In genomic region chr17:80777274-80777673, GRCh38 we compare ENCODE assay signal across 28 cellular contexts.
DNase-seq lines count a peak whose midpoint lies in the region; ATAC-seq, FAIRE-seq and TF ChIP-seq lines count a peak whose summit lies in the region.
"Had no signal": no experiment of that assay in that cellular context is flagged by ENCODE, and none has a peak within 500 bp of the region (broad histone marks: within the 10 kb centered on the region; RNA-seq: fewer than 3 reads in every experiment).

No MANE protein-coding gene starts in this region.

- H3K36me3 Mint-ChIP-seq in T-helper 1 cell treated with Interleukin-12 subunit alpha and Interleukin-12 subunit beta and Interleukin-4 antibody, amounts not matched to agents 30 μg/mL and 1 μg/mL, for 36 hours (ENCODE audit: low read depth): peaks cover 41% of the 10 kb centered on the region
- H3K36me3 Mint-ChIP-seq in CD4-positive, alpha-beta T cell (ENCODE audit: low read depth): peaks cover 44% of the 10 kb centered on the region

- no peak overlapping the region for H4K8ac ChIP-seq in H1 (ENCODE audit: extremely low read depth, insufficient read depth, low read length)

- WGBS in H1 (ENCODE audit: extremely low coverage in 1 of 2, insufficient coverage in 1 of 2, insufficient read length in 1 of 2, insufficient replicate concordance in 2 of 2, low coverage in 1 of 2, low lambda C conversion rate in 2 of 2, missing lambda C conversion rate in 1 of 2), 2 experiments: 91% methylated on average over 6 of the region's 6 CpGs; no CpG with 5 or more reads in 1 of the 2 experiments

- no peak for DNase-seq in T-helper 1 cell
- DNase-seq in CD4-positive, alpha-beta T cell: no peak
- no peak for DNase-seq in H1 (ENCODE audit: low read depth in 1 of 2, low spot score in 2 of 2)
- DNase-seq in NCI-H2107 (lab: John Stamatoyannopoulos, UW): no peak
- DNase-seq in kidney glomerular epithelial cell (lab: John Stamatoyannopoulos, UW): no peak
- DNase-seq: ACHN; activated CD4-positive, alpha-beta T cell treated with anti-CD3 and anti-CD28 coated beads for 36 hours; activated effector memory CD4-positive, alpha-beta T cell treated with Interleukin-2 at 50 U/mL for 16 hours; body of pancreas; erythroblast; NCI-H1436 treated with DMSO at 0.1 percent for 48 hours; NCI-H2081 treated with DMSO at 0.1 percent for 48 hours; RPMI8226; T-helper 9 cell; testis had no signal

- no peaks in the 10 kb centered on the region for H3K9me3 ChIP-seq in CD4-positive, alpha-beta T cell (ENCODE audit: control insufficient read depth, low read length)
- H3K9me3 ChIP-seq in HUES48 (ENCODE audit: control insufficient read depth, insufficient read depth, low read length) (no peaks in the 10 kb centered on the region), H1 (ENCODE audit: insufficient read depth in 2 of 2, low read depth in 1 of 2, low read length in 1 of 2) (no peaks in the 10 kb centered on the region)
- H3K9me3 ChIP-seq: body of pancreas, HAP-1, pancreas, SJSA1, testis had no signal

- H3K4ac ChIP-seq in H1 (replicated peaks; ENCODE audit: insufficient read length, low read depth, low read length): no peak overlapping the region

- H3K56ac ChIP-seq in H1 (replicated peaks; ENCODE audit: insufficient read length, low read depth, low read length): no peak overlapping the region

- no peaks in the 10 kb centered on the region for H3K79me2 ChIP-seq in H1 (ENCODE audit: control insufficient read depth in 1 of 2, insufficient read depth in 2 of 2, low read length in 2 of 2)

- peaks cover 0 to 2% of the 10 kb centered on the region in 2 experiments for H4K20me1 ChIP-seq in H1 (replicated peaks in 1 of 2; ENCODE audit: control insufficient read depth in 1 of 2, insufficient read depth in 2 of 2, low read length in 2 of 2)

- intact Hi-C loops in CD4-positive, alpha-beta T cell (cut with DNase I, micrococcal nuclease): no loop called here

- no peak overlapping the region for H3K9ac ChIP-seq in HUES48 (ENCODE audit: low read depth, low read length)
- no peak overlapping the region for H3K9ac ChIP-seq in H1 (replicated peaks in 1 of 4; ENCODE audit: extremely low read depth in 1 of 4, low read depth in 3 of 4, low read length in 3 of 4)

- no peak for TF ChIP-seq EP300 in H1 (IDR thresholded peaks at IDR 0.05; ENCODE audit: borderline replicate concordance in 1 of 2, low read depth in 2 of 2, low read length in 2 of 2)

- H3K4me1 ChIP-seq in HUES48 (ENCODE audit: control insufficient read depth, insufficient read depth, low read length): peaks cover 19% of the 10 kb centered on the region
- peaks cover 0 to 3% (median 1%) of the 10 kb centered on the region in 4 experiments; a peak in 3 of 7 replicates for H3K4me1 ChIP-seq in H1 (replicated peaks in 1 of 4; ENCODE audit: control insufficient read depth in 3 of 4, insufficient read depth in 4 of 4, low read length in 3 of 4)
- H3K4me1 ChIP-seq: body of pancreas, HAP-1, pancreas had no signal

- no peak overlapping the region for H4K5ac ChIP-seq in H1 (ENCODE audit: insufficient read length, low read depth, low read length)

- CTCF ChIA-PET in CD4-positive, alpha-beta T cell (lab: Charles Lee): interaction anchor here (1.4 kb wide), 1 partner anchor 14 kb away, joined by 3 read pairs; no protein-coding TSS in a partner anchor
- CTCF ChIA-PET in H1 (lab: Charles Lee; ENCODE audit: partially characterized antibody): interaction anchor here (1.0 to 1.5 kb wide), 3 partner anchors 15 to 128 kb away, joined by 3 to 5 read pairs (median 3); no protein-coding TSS in a partner anchor

- H2BK120ac ChIP-seq in H1 (replicated peaks; ENCODE audit: low read depth, low read length): no peak overlapping the region

- no peak overlapping the region for H2BK5ac ChIP-seq in H1 (ENCODE audit: low read depth, low read length)

- no peaks in the 10 kb centered on the region for H3K23me2 ChIP-seq in H1 (ENCODE audit: low read depth, low read length)

- H4K91ac ChIP-seq in H1 (replicated peaks; ENCODE audit: insufficient read length, low read length): no peak overlapping the region

- H3K4me3 ChIP-seq in HUES48 (ENCODE audit: low read depth, low read length) (no peak overlapping the region), H1 (ENCODE audit: extremely low read depth in 1 of 4, insufficient read depth in 2 of 4, low read depth in 3 of 4, low read length in 4 of 4) (no peak overlapping the region)
- H3K4me3 ChIP-seq: body of pancreas, HAP-1, pancreas, SJSA1, testis had no signal

- ATAC-seq in CD4-positive, alpha-beta T cell (ENCODE audit: poor library complexity): no peak
- ATAC-seq: activated CD4-positive, alpha-beta T cell treated with anti-CD3 and anti-CD28 coated beads for 36 hours; body of pancreas; left lobe of liver; pancreas; stimulated activated memory B cell treated with anti-CD40 and anti-IgM and Interleukin-4, amounts not matched to agents 10 μg/mL and 1 μg/mL and 100 μg/mL, for 72 hours had no signal

- H2BK15ac ChIP-seq in H1 (ENCODE audit: low read length): no peak overlapping the region

- no peak overlapping the region for H3K18ac ChIP-seq in H1 (ENCODE audit: extremely low read depth, low read length)

- no peak overlapping the region for H2BK12ac ChIP-seq in H1 (ENCODE audit: low read depth, low read length)

- no peak overlapping the region for H3K27ac ChIP-seq in CD4-positive, alpha-beta T cell (ENCODE audit: low read depth, low read length)
- H3K27ac ChIP-seq in HUES48 (ENCODE audit: low read depth, low read length) (peak overlapping the region; percentile 21), H1 (ENCODE audit: low read depth, low read length) (no peak overlapping the region)
- H3K27ac ChIP-seq: body of pancreas, pancreas, SJSA1, testis, VCaP had no signal

- H3K14ac ChIP-seq in H1 (ENCODE audit: insufficient read length): no peak overlapping the region

- no peak overlapping the region for H3K23ac ChIP-seq in H1 (ENCODE audit: insufficient read length)

- no peak overlapping the region for H3K4me2 ChIP-seq in H1 (ENCODE audit: insufficient read depth in 1 of 2, low read depth in 2 of 2, low read length in 2 of 2)

- no peak overlapping the region for H2AFZ ChIP-seq in H1 (ENCODE audit: low read length)

- H2BK20ac ChIP-seq in H1 (ENCODE audit: low read length): no peak overlapping the region

- H3K36me3 ChIP-seq in HUES48 (ENCODE audit: control insufficient read depth, insufficient read depth, low read length) (no peaks in the 10 kb centered on the region), H1 (ENCODE audit: control insufficient read depth in 2 of 4, insufficient read depth in 4 of 4, low read length in 3 of 4) (no peaks in the 10 kb centered on the region)
- H3K36me3 ChIP-seq: HAP-1, pancreas had no signal

- POLR2A ChIA-PET in CD4-positive, alpha-beta T cell (lab: Charles Lee): no interaction called here
- POLR2A ChIA-PET in H1 (lab: Charles Lee; ENCODE audit: partially characterized antibody): no interaction called here

- no peaks in the 10 kb centered on the region for H3K27me3 ChIP-seq in CD4-positive, alpha-beta T cell (ENCODE audit: control insufficient read depth, insufficient read depth, low read length)
- H3K27me3 ChIP-seq in HUES48 (ENCODE audit: control insufficient read depth, insufficient read depth, low read length) (no peaks in the 10 kb centered on the region), H1 (replicated peaks in 1 of 4; ENCODE audit: control insufficient read depth in 3 of 4, extremely low read depth in 1 of 4, insufficient read depth in 3 of 4, low read length in 3 of 4) (no peaks in the 10 kb centered on the region; a peak in 1 of 7 replicates)
- H3K27me3 ChIP-seq: body of pancreas, pancreas, SJSA1, testis had no signal

- no peaks in the 10 kb centered on the region for H3K9me3 Mint-ChIP-seq in T-helper 1 cell treated with Interleukin-12 subunit alpha and Interleukin-12 subunit beta and Interleukin-4 antibody, amounts not matched to agents 30 μg/mL and 1 μg/mL, for 36 hours
- no peaks in the 10 kb centered on the region for H3K9me3 Mint-ChIP-seq in CD4-positive, alpha-beta T cell
- H3K9me3 Mint-ChIP-seq: central memory CD8-positive, alpha-beta T cell; dendritic cell treated with granulocyte-macrophage colony-stimulating factor and Interleukin-4, amounts not matched to agents 40 ng/mL and 50 ng/mL, for 4 days; neural crest cell; stimulated activated memory B cell treated with anti-CD40 and anti-IgM and Interleukin-4, amounts not matched to agents 10 μg/mL and 1 μg/mL and 100 μg/mL, for 72 hours had no signal

- no peaks in the 10 kb centered on the region; the same call in 1 of the 2 replicates for H3K79me1 ChIP-seq in H1 (ENCODE audit: low read depth, low read length)

- H3K27ac Mint-ChIP-seq in T-helper 1 cell treated with Interleukin-12 subunit alpha and Interleukin-12 subunit beta and Interleukin-4 antibody, amounts not matched to agents 30 μg/mL and 1 μg/mL, for 36 hours: peak overlapping the region; percentile 34
- peak overlapping the region; percentile 60 for H3K27ac Mint-ChIP-seq in CD4-positive, alpha-beta T cell
- H3K27ac Mint-ChIP-seq: activated CD4-positive, alpha-beta T cell treated with anti-CD3 and anti-CD28 coated beads for 36 hours; B cell; dendritic cell treated with granulocyte-macrophage colony-stimulating factor and Interleukin-4, amounts not matched to agents 40 ng/mL and 50 ng/mL, for 4 days; stimulated activated memory B cell treated with anti-CD40 and anti-IgM and Interleukin-4, amounts not matched to agents 10 μg/mL and 1 μg/mL and 100 μg/mL, for 72 hours had no signal

- H3K4me1 Mint-ChIP-seq in T-helper 1 cell treated with Interleukin-12 subunit alpha and Interleukin-12 subunit beta and Interleukin-4 antibody, amounts not matched to agents 30 μg/mL and 1 μg/mL, for 36 hours (ENCODE audit: low read depth): peaks cover 72% of the 10 kb centered on the region
- H3K4me1 Mint-ChIP-seq in CD4-positive, alpha-beta T cell (ENCODE audit: low read depth): peaks cover 82% of the 10 kb centered on the region

- no peak for TF ChIP-seq POLR2A in H1 (IDR thresholded peaks at IDR 0.05; ENCODE audit: control extremely low read depth in 1 of 2, low read depth in 2 of 2, low read length in 2 of 2)

- no peaks in the 10 kb centered on the region for H3K27me3 Mint-ChIP-seq in T-helper 1 cell treated with Interleukin-12 subunit alpha and Interleukin-12 subunit beta and Interleukin-4 antibody, amounts not matched to agents 30 μg/mL and 1 μg/mL, for 36 hours (ENCODE audit: low read depth)
- no peaks in the 10 kb centered on the region for H3K27me3 Mint-ChIP-seq in CD4-positive, alpha-beta T cell
- H3K27me3 Mint-ChIP-seq: activated CD4-positive, alpha-beta T cell treated with anti-CD3 and anti-CD28 coated beads for 36 hours; B cell; central memory CD8-positive, alpha-beta T cell; stimulated activated memory B cell treated with anti-CD40 and anti-IgM and Interleukin-4, amounts not matched to agents 10 μg/mL and 1 μg/mL and 100 μg/mL, for 72 hours had no signal

- no peak overlapping the region for H2AK5ac ChIP-seq in H1 (ENCODE audit: low read depth, low read length)

- no peak for TF ChIP-seq RAD21 in H1 (IDR thresholded peaks at IDR 0.05 in 1 of 2, conservative IDR thresholded peaks at IDR 0.05 in 1 of 2; ENCODE audit: low read depth in 2 of 2, low read length in 2 of 2)

- FAIRE-seq in H1 (lab: Jason Lieb, UNC): peak; percentile 48
- FAIRE-seq: G401.6, pancreas had no signal

- H3K4me3 Mint-ChIP-seq in T-helper 1 cell treated with Interleukin-12 subunit alpha and Interleukin-12 subunit beta and Interleukin-4 antibody, amounts not matched to agents 30 μg/mL and 1 μg/mL, for 36 hours: no peak overlapping the region
- H3K4me3 Mint-ChIP-seq in CD4-positive, alpha-beta T cell: no peak overlapping the region
- H3K4me3 Mint-ChIP-seq: activated CD4-positive, alpha-beta T cell treated with anti-CD3 and anti-CD28 coated beads for 36 hours; B cell; central memory CD8-positive, alpha-beta T cell; dendritic cell treated with granulocyte-macrophage colony-stimulating factor and Interleukin-4, amounts not matched to agents 40 ng/mL and 50 ng/mL, for 4 days; neural crest cell; stimulated activated memory B cell treated with anti-CD40 and anti-IgM and Interleukin-4, amounts not matched to agents 10 μg/mL and 1 μg/mL and 100 μg/mL, for 72 hours had no signal

- TF ChIP-seq CTCF in CD4-positive, alpha-beta T cell (IDR thresholded peaks at IDR 0.05): no peak
- no peak for TF ChIP-seq CTCF in H1 (IDR thresholded peaks at IDR 0.05; ENCODE audit: control extremely low read depth in 1 of 3, insufficient read depth in 1 of 3, low read depth in 1 of 3, low read length in 3 of 3)
